ENCODE assay signal across 17 cellular contexts in genomic region chr5:178849316-178849715, GRCh38.
"Had no signal": no experiment of that assay in that cellular context is flagged by ENCODE, and none has a peak within 500 bp of the region (broad histone marks: within the 10 kb centered on the region; RNA-seq: fewer than 3 reads in every experiment).

No MANE protein-coding gene starts in this region.

- H3K36me3 ChIP-seq: left ventricle myocardium inferior, ovary, right atrium auricular region, right lobe of liver, suprapubic skin, thoracic aorta, tibial artery, uterus had no signal

- H2AFZ ChIP-seq: hepatocyte had no signal

- H3K79me2 ChIP-seq: hepatocyte had no signal

- H3K4me1 ChIP-seq: right lobe of liver, suprapubic skin, uterus had no signal

- H3K4me2 ChIP-seq: hepatocyte had no signal

- H3K9me3 ChIP-seq: left ventricle myocardium inferior, mucosa of descending colon, ovary, right atrium auricular region, right lobe of liver, suprapubic skin, thoracic aorta, tibial artery, uterus had no signal

- H3K27me3 ChIP-seq: hepatocyte, ovary, right atrium auricular region, right lobe of liver, suprapubic skin, tibial artery, uterus had no signal

- H3K27ac ChIP-seq: hepatocyte, left ventricle myocardium inferior, ovary, right atrium auricular region, right lobe of liver, suprapubic skin, thoracic aorta, tibial artery, uterus had no signal

- H3K4me3 ChIP-seq: hepatocyte, left ventricle myocardium inferior, lung, mucosa of descending colon, ovary, right atrium auricular region, right lobe of liver, suprapubic skin, thoracic aorta, tibial artery, uterus had no signal

- DNase-seq: islet precursor cell; left ventricle myocardium inferior; mesendoderm; mucosa of descending colon; naive thymus-derived CD4-positive, alpha-beta T cell; ovary; right lobe of liver; stimulated activated CD4-positive, alpha-beta T cell treated with anti-CD3 and anti-CD28 coated beads, Interleukin-4, amount 100 ng/mL, for 24 hours; stimulated activated naive CD4-positive, alpha-beta T cell; tibial artery; trophoblast cell; uterus had no signal
